Comparison of ENCODE assay signal across 8 cellular contexts in the genomic region with DNA sequence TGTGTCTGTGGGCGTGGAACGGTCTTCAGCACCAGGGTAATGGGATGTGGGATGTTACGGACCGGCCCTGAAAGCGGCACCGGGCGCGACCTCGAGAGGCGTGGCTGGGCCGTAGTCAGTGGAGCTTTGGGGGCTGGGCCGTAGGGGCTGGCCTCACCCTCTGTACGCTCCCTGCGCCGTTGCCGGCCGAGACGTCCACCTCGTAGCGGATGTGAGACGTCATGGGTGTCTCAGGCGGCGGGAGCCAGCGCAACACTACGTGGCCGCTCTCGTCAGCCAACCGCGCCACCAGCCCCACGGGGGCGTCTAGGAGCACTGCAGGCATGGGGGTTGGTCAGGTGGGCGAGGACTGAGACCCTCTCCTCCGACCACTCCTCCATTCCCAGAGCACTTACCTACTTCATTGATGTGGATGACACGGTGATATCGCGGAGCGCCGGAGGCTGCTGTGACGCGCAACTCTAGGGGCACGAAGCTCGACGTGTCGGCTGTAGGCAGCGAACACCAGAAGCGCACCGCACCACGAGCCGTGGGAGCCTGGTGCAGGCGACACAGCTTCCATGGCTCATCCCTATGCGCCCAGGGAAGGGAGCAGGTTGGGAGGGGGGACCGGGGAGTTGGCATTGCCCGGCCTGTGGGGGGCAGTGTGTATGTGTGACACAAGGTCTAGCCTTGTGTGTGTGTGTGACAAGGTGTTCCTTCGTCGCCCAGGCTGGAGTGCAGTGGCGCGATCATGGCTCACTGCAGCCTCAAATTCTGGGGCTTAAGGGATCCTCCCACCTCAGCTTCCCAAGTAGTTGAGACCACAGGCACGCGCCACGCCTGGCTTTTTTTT. TPM values are rescaled to one million over a fixed set of nuclear protein-coding genes. Genes with fewer than 3 reads are reported as not detected.
DNase-seq lines count a peak whose midpoint lies in the region; ATAC-seq, FAIRE-seq and TF ChIP-seq lines count a peak whose summit lies in the region.

No MANE protein-coding gene starts in this region.

- H3K27ac Mint-ChIP-seq in GM23338 (peak overlapping the region; percentile 99), T-helper 17 cell (peak overlapping the region; percentile 96)

- peak overlapping the region; percentile 94 for H3K4me3 Mint-ChIP-seq in GM23338
- H3K4me3 Mint-ChIP-seq in T-helper 17 cell, result peak overlapping the region; percentile 97

- BruUV-seq in K562 (replicated peaks; lab: Mats Ljungman, UMichigan), result no TSS peak

- H3K4me2 ChIP-seq in GM23338 (peak overlapping the region; percentile 92), KMS-11 (peak overlapping the region; percentile 81), K562 (ENCODE audit: insufficient read depth, low read length) (no peak overlapping the region)

- H4K20me1 ChIP-seq in GM23338 (replicated peaks; ENCODE audit: insufficient read depth), result no peaks in the 10 kb centered on the region
- no peaks in the 10 kb centered on the region for H4K20me1 ChIP-seq in KMS-11 (ENCODE audit: insufficient read depth)
- no peaks in the 10 kb centered on the region; the same call in 1 of the 2 replicates for H4K20me1 ChIP-seq in K562 (replicated peaks; ENCODE audit: control insufficient read depth, insufficient read depth, low read length)

- peak; percentile 58 for DNase-seq in GM04504 (ENCODE audit: low read depth)
- peak; percentile 96 for DNase-seq in GM23338 (ENCODE audit: low spot score)
- peak; percentile 51 to 75 (median 65) for DNase-seq in T-helper 17 cell
- DNase-seq in K562 (ENCODE audit: extremely low read depth in 1 of 4, low spot score in 3 of 4), result no peak
- peak; percentile 95 for DNase-seq in iris pigment epithelial cell (ENCODE audit: low read depth)
- DNase-seq in stimulated activated CD4-positive, alpha-beta T cell treated with anti-CD3 and anti-CD28 coated beads, Interleukin-4, amount 100 ng/mL, for 1 hour, result peak; percentile 55
- no peak for DNase-seq in NCI-H1694 treated with DMSO at 0.1 percent for 48 hours (lab: John Stamatoyannopoulos, UW)

- H3K9ac ChIP-seq in KMS-11 (peak overlapping the region; percentile 82), K562 (ENCODE audit: insufficient read depth in 1 of 2, low read depth in 2 of 2, low read length in 2 of 2) (0 out of 4 replicates have a peak overlapping the region, but pooled peaks of 1 of the 2 experiments have one; percentile 50)

- TF ChIP-seq CTCF in GM23338 (conservative IDR thresholded peaks at IDR 0.05; ENCODE audit: low read depth in 2 of 2) (peak; percentile 62 to 80), KMS-11 (conservative IDR thresholded peaks at IDR 0.05; ENCODE audit: low read depth, low read length) (peak; percentile 65), K562 (IDR thresholded peaks at IDR 0.05 in 2 of 3, conservative IDR thresholded peaks at IDR 0.05 in 1 of 3; ENCODE audit: insufficient read depth in 2 of 3, low read depth in 1 of 3, low read length in 3 of 3) (peak in 2 of 3 experiments; percentile 10 to 35; a peak in 2 of 6 replicates)

- no peak for FAIRE-seq in K562 (lab: Jason Lieb, UNC)

- H3K36me3 ChIP-seq in GM23338 (ENCODE audit: insufficient read depth) (no peaks in the 10 kb centered on the region), KMS-11 (ENCODE audit: insufficient read depth) (no peaks in the 10 kb centered on the region), K562 (ENCODE audit: control insufficient read depth, insufficient read depth, low read length) (peaks cover 44% of the 10 kb centered on the region)

- POLR2A ChIA-PET in K562 (lab: Yijun Ruan, JAX), result no interaction called here

- TF ChIP-seq POLR2A in K562 (conservative IDR thresholded peaks at IDR 0.05), result no peak

- peaks cover 21% of the 10 kb centered on the region for H3K4me1 Mint-ChIP-seq in GM23338
- peaks cover 27% of the 10 kb centered on the region for H3K4me1 Mint-ChIP-seq in T-helper 17 cell

- H3K9me3 ChIP-seq in T-helper 17 cell (ENCODE audit: control insufficient read depth, low read length, poor library complexity, severe bottlenecking) (no peaks in the 10 kb centered on the region), K562 (replicated peaks; ENCODE audit: control insufficient read depth, insufficient read depth, low read depth, low read length) (no peaks in the 10 kb centered on the region)

- ATAC-seq in GM23338 (peak; percentile 65), T-helper 17 cell (peak; percentile 55), K562 (no peak)

- in situ Hi-C loops in K562 (cut with MboI), result no loop called here

- TF ChIP-seq RAD21 in K562 (CRISPR knock-in tag; conservative IDR thresholded peaks at IDR 0.05 in 1 of 2, IDR thresholded peaks at IDR 0.05 in 1 of 2), result no peak

- H2AFZ ChIP-seq in GM23338 (peak overlapping the region; percentile 84), KMS-11 (ENCODE audit: low read depth) (peak overlapping the region; percentile 98), K562 (ENCODE audit: low read depth, low read length) (no peak overlapping the region)

- H3K9me2 ChIP-seq in GM23338 (ENCODE audit: insufficient read depth), result no peaks in the 10 kb centered on the region

- peaks cover 4% of the 10 kb centered on the region; the same call in 2 of the 3 replicates for H3K36me3 Mint-ChIP-seq in GM23338 (ENCODE audit: low read depth)
- peaks cover 2% of the 10 kb centered on the region for H3K36me3 Mint-ChIP-seq in T-helper 17 cell (ENCODE audit: low read depth)

- intact Hi-C loops in K562 (cut with micrococcal nuclease), result loop anchor here (5.0 kb wide), 2 partner anchors 89 to 101 kb away; a partner anchor contains a TSS

- peak overlapping the region; percentile 85 for H3K27ac ChIP-seq in GM23338 (ENCODE audit: low read depth)
- peak overlapping the region; percentile 92 for H3K27ac ChIP-seq in KMS-11
- no peak overlapping the region for H3K27ac ChIP-seq in K562 (ENCODE audit: extremely low read depth, low read depth, low read length)

- peaks cover 12% of the 10 kb centered on the region for H3K27me3 Mint-ChIP-seq in GM23338 (ENCODE audit: insufficient read depth, low read depth, poor library complexity)
- H3K27me3 Mint-ChIP-seq in T-helper 17 cell, result peaks cover 13% of the 10 kb centered on the region

- no peak for TF ChIP-seq EP300 in K562 (IDR thresholded peaks at IDR 0.05; ENCODE audit: low read length)

- peaks cover 3% of the 10 kb centered on the region; the same call in 1 of the 3 replicates for H3K9me3 Mint-ChIP-seq in GM23338

- peak overlapping the region; percentile 58 for H3K4me3 ChIP-seq in GM23338
- no peak overlapping the region for H3K4me3 ChIP-seq in KMS-11 (IDR thresholded peaks at IDR 0.05; ENCODE audit: insufficient read depth, low read depth, low read length)
- H3K4me3 ChIP-seq in K562, result no peak overlapping the region

- CTCF ChIA-PET in K562 (lab: Yijun Ruan, JAX; ENCODE audit: low intra/inter-chr PET ratio), result interaction anchor here (0.5 kb wide), 1 partner anchor 1413 kb away, joined by 4 read pairs; no protein-coding TSS in a partner anchor

- no peaks in the 10 kb centered on the region for H3K79me2 ChIP-seq in GM23338 (replicated peaks; ENCODE audit: insufficient read depth)
- no peaks in the 10 kb centered on the region for H3K79me2 ChIP-seq in KMS-11 (ENCODE audit: insufficient read depth, low read depth)
- H3K79me2 ChIP-seq in K562 (ENCODE audit: control insufficient read depth, insufficient read depth, low read length), result peaks cover 16% of the 10 kb centered on the region; the same call in 2 of the 3 replicates

- 95% methylated on average over 52 of the region's 60 CpGs for WGBS in K562 (ENCODE audit: insufficient coverage, low coverage, missing lambda C conversion rate)

- H3K27me3 ChIP-seq in GM23338 (ENCODE audit: insufficient read depth), result no peaks in the 10 kb centered on the region
- no peaks in the 10 kb centered on the region; the same call in 1 of the 2 replicates for H3K27me3 ChIP-seq in KMS-11 (ENCODE audit: insufficient read depth, low read depth)
- no peaks in the 10 kb centered on the region for H3K27me3 ChIP-seq in K562 (ENCODE audit: control insufficient read depth in 2 of 2, insufficient read depth in 2 of 2, low read length in 2 of 2)

- H3K9me1 ChIP-seq in K562 (ENCODE audit: control insufficient read depth, insufficient read depth, low read length), result peaks cover 3% of the 10 kb centered on the region

- H3K4me1 ChIP-seq in GM23338 (ENCODE audit: insufficient read depth) (0 out of 2 replicates have a peak, but pooled peaks cover 3% of the 10 kb centered on the region), KMS-11 (ENCODE audit: low read depth, poor library complexity, severe bottlenecking) (peaks cover 20% of the 10 kb centered on the region), K562 (replicated peaks in 1 of 2; ENCODE audit: control insufficient read depth in 2 of 2, insufficient read depth in 2 of 2, low read length in 2 of 2) (peaks cover 16 to 54% of the 10 kb centered on the region in 2 experiments)

- H3F3A ChIP-seq in GM23338 (replicated peaks; ENCODE audit: low read depth), result peaks cover 16% of the 10 kb centered on the region

RNA-seq across cellular contexts. Expression of a gene that starts 2.4 kb away (rescaled TPM):
- total RNA-seq in GM23338 (2014; rRNA removed; shearing (Covaris generic)), result 6.8 and 12.0 TPM in 2 replicates
- polyA plus RNA-seq in GM23338 (2016; fragmentation: Nextera tagmentation; extraction: Ambion mirVana), result 9.1 and 9.2 TPM in 2 replicates
- total RNA-seq in T-helper 17 cell, result 1 to 10 TPM; 7.3 to 9.9 TPM
- total RNA-seq in K562 (2011; cell fraction: chromatin; rRNA removed; ENCODE audit: low replicate concordance), result 15.0 and 49.1 TPM in 2 replicates
- 46.8 and 47.2 TPM in 2 replicates for total RNA-seq in K562 (2011; cell fraction: nucleolus; rRNA removed)
- total RNA-seq in K562 (2011; cell fraction: nucleoplasm; rRNA removed), result 28.8 and 30.8 TPM in 2 replicates
- 10.0 and 14.7 TPM in 2 replicates for total RNA-seq in K562 (2014; rRNA removed)
- 2.8 and 3.3 TPM in 2 replicates for total RNA-seq in K562 (2014; rRNA removed; fragmentation: Illumina TruSeq; extraction: Trizol)
- 5.0 and 5.2 TPM in 2 replicates for total RNA-seq in K562 (2015; rRNA removed; fragmentation: Illumina TruSeq; extraction: Trizol)
- 14.1 and 15.6 TPM in 2 replicates for total RNA-seq in K562 (2021)
- 8.7 and 9.2 TPM in 2 replicates for polyA plus RNA-seq in K562 (2011; rRNA removed)
- 7.9 and 28.0 TPM in 2 replicates for polyA plus RNA-seq in K562 (2011; cell fraction: cytosol; rRNA removed)
- 17.3 and 44.3 TPM in 2 replicates for polyA plus RNA-seq in K562 (2011; cell fraction: nucleus; rRNA removed)
- 11.3 and 13.7 TPM in 2 replicates for polyA plus RNA-seq in K562 (2012)
- polyA plus RNA-seq in K562 (2014; fragmentation: Illumina TruSeq; extraction: Trizol), result 8.5 and 8.9 TPM in 2 replicates
- 1 to 10 TPM; 1.3 TPM for polyA plus RNA-seq in K562 (2014; fragmentation: Nextera tagmentation; extraction: Ambion mirVana)
- 17.0 and 17.9 TPM in 2 replicates for polyA plus RNA-seq in K562 (2014; rRNA removed)
- 1.9 and 4.3 TPM in 2 replicates for polyA minus RNA-seq in K562 (2011; rRNA and poly(A)+ RNA removed)
- polyA minus RNA-seq in K562 (2011; cell fraction: cytosol; rRNA and poly(A)+ RNA removed), result 6.1 and 8.2 TPM in 2 replicates
- 5.2 and 6.9 TPM in 2 replicates for polyA minus RNA-seq in K562 (2011; cell fraction: nucleus; rRNA and poly(A)+ RNA removed)

RNA-seq across cellular contexts. Expression of a gene that starts 7.3 kb away (rescaled TPM):
- 2.1 and 4.1 TPM in 2 replicates for total RNA-seq in GM23338 (2014; rRNA removed; shearing (Covaris generic))
- 6.1 and 6.6 TPM in 2 replicates for polyA plus RNA-seq in GM23338 (2016; fragmentation: Nextera tagmentation; extraction: Ambion mirVana)
- total RNA-seq in T-helper 17 cell, result 1 to 10 TPM; 2.6 to 2.9 TPM
- 1.5 and 2.6 TPM in 2 replicates for total RNA-seq in K562 (2011; cell fraction: chromatin; rRNA removed; ENCODE audit: low replicate concordance)
- 2.6 and 3.5 TPM in 2 replicates for total RNA-seq in K562 (2011; cell fraction: nucleolus; rRNA removed)
- total RNA-seq in K562 (2011; cell fraction: nucleoplasm; rRNA removed), result 2.3 and 3.1 TPM in 2 replicates
- 2.8 and 3.9 TPM in 2 replicates for total RNA-seq in K562 (2014; rRNA removed)
- total RNA-seq in K562 (2014; rRNA removed; fragmentation: Illumina TruSeq; extraction: Trizol), result 0.77 and 0.80 TPM in 2 replicates
- 1.9 and 2.3 TPM in 2 replicates for total RNA-seq in K562 (2015; rRNA removed; fragmentation: Illumina TruSeq; extraction: Trizol)
- total RNA-seq in K562 (2021), result 2.5 and 3.0 TPM in 2 replicates
- polyA plus RNA-seq in K562 (2011; rRNA removed), result 1.3 and 1.8 TPM in 2 replicates
- polyA plus RNA-seq in K562 (2011; cell fraction: cytosol; rRNA removed), result 1.9 and 3.2 TPM in 2 replicates
- polyA plus RNA-seq in K562 (2011; cell fraction: nucleus; rRNA removed), result 1.2 and 1.3 TPM in 2 replicates
- polyA plus RNA-seq in K562 (2012), result 2.9 and 3.1 TPM in 2 replicates
- polyA plus RNA-seq in K562 (2014; fragmentation: Illumina TruSeq; extraction: Trizol), result 1.7 and 2.6 TPM in 2 replicates
- under 1 TPM; 0.18 to 0.73 TPM for polyA plus RNA-seq in K562 (2014; fragmentation: Nextera tagmentation; extraction: Ambion mirVana)
- 2.0 and 4.3 TPM in 2 replicates for polyA plus RNA-seq in K562 (2014; rRNA removed)
- 0.51 and 0.67 TPM in 2 replicates for polyA minus RNA-seq in K562 (2011; rRNA and poly(A)+ RNA removed)
- polyA minus RNA-seq in K562 (2011; cell fraction: cytosol; rRNA and poly(A)+ RNA removed), result 0.48 TPM in 1 of 2 replicates, not detected in the other
- 0.54 and 2.1 TPM in 2 replicates for polyA minus RNA-seq in K562 (2011; cell fraction: nucleus; rRNA and poly(A)+ RNA removed)

RNA-seq across cellular contexts. Expression of a gene that starts 26.5 kb away (rescaled TPM):
- total RNA-seq in GM23338 (2014; rRNA removed; shearing (Covaris generic)), result 5.7 and 12.0 TPM in 2 replicates
- 5.0 and 9.0 TPM in 2 replicates for polyA plus RNA-seq in GM23338 (2016; fragmentation: Nextera tagmentation; extraction: Ambion mirVana)
- 1 to 10 TPM; 7.1 to 7.5 TPM for total RNA-seq in T-helper 17 cell
- 8.1 and 27.1 TPM in 2 replicates for total RNA-seq in K562 (2011; cell fraction: chromatin; rRNA removed; ENCODE audit: low replicate concordance)
- 25.7 and 35.0 TPM in 2 replicates for total RNA-seq in K562 (2011; cell fraction: nucleolus; rRNA removed)
- total RNA-seq in K562 (2011; cell fraction: nucleoplasm; rRNA removed), result 21.9 and 29.8 TPM in 2 replicates
- 4.4 and 11.2 TPM in 2 replicates for total RNA-seq in K562 (2014; rRNA removed)
- 1.8 and 2.1 TPM in 2 replicates for total RNA-seq in K562 (2014; rRNA removed; fragmentation: Illumina TruSeq; extraction: Trizol)
- total RNA-seq in K562 (2015; rRNA removed; fragmentation: Illumina TruSeq; extraction: Trizol), result 2.6 and 3.1 TPM in 2 replicates
- 15.9 and 17.6 TPM in 2 replicates for total RNA-seq in K562 (2021)
- polyA plus RNA-seq in K562 (2011; rRNA removed), result 3.4 and 6.3 TPM in 2 replicates
- polyA plus RNA-seq in K562 (2011; cell fraction: cytosol; rRNA removed), result 5.2 and 13.0 TPM in 2 replicates
- 21.6 and 30.6 TPM in 2 replicates for polyA plus RNA-seq in K562 (2011; cell fraction: nucleus; rRNA removed)
- polyA plus RNA-seq in K562 (2012), result 16.0 and 16.8 TPM in 2 replicates
- 8.1 and 12.8 TPM in 2 replicates for polyA plus RNA-seq in K562 (2014; fragmentation: Illumina TruSeq; extraction: Trizol)
- polyA plus RNA-seq in K562 (2014; fragmentation: Nextera tagmentation; extraction: Ambion mirVana), result under 1 TPM; 0.49 TPM
- polyA plus RNA-seq in K562 (2014; rRNA removed), result 8.6 and 10.0 TPM in 2 replicates
- 1.1 and 2.5 TPM in 2 replicates for polyA minus RNA-seq in K562 (2011; rRNA and poly(A)+ RNA removed)
- 6.1 and 10.4 TPM in 2 replicates for polyA minus RNA-seq in K562 (2011; cell fraction: cytosol; rRNA and poly(A)+ RNA removed)
- 7.2 and 8.5 TPM in 2 replicates for polyA minus RNA-seq in K562 (2011; cell fraction: nucleus; rRNA and poly(A)+ RNA removed)

RNA-seq across cellular contexts. Expression of a gene that starts 35.4 kb away (rescaled TPM):
- total RNA-seq in GM23338 (2014; rRNA removed; shearing (Covaris generic)), result 3.4 and 3.5 TPM in 2 replicates
- 5.1 and 6.2 TPM in 2 replicates for polyA plus RNA-seq in GM23338 (2016; fragmentation: Nextera tagmentation; extraction: Ambion mirVana)
- total RNA-seq in T-helper 17 cell, result 10 to 100 TPM; 55.8 to 64.1 TPM
- 35.6 and 69.3 TPM in 2 replicates for total RNA-seq in K562 (2011; cell fraction: chromatin; rRNA removed; ENCODE audit: low replicate concordance)
- total RNA-seq in K562 (2011; cell fraction: nucleolus; rRNA removed), result 24.6 and 29.0 TPM in 2 replicates
- total RNA-seq in K562 (2011; cell fraction: nucleoplasm; rRNA removed), result 35.5 and 35.6 TPM in 2 replicates
- 3.6 and 3.7 TPM in 2 replicates for total RNA-seq in K562 (2014; rRNA removed)
- 3.1 and 3.9 TPM in 2 replicates for total RNA-seq in K562 (2014; rRNA removed; fragmentation: Illumina TruSeq; extraction: Trizol)
- 3.9 and 4.7 TPM in 2 replicates for total RNA-seq in K562 (2015; rRNA removed; fragmentation: Illumina TruSeq; extraction: Trizol)
- 5.9 and 7.6 TPM in 2 replicates for total RNA-seq in K562 (2021)
- polyA plus RNA-seq in K562 (2011; rRNA removed), result 6.8 and 9.4 TPM in 2 replicates
- 5.8 and 5.9 TPM in 2 replicates for polyA plus RNA-seq in K562 (2011; cell fraction: cytosol; rRNA removed)
- polyA plus RNA-seq in K562 (2011; cell fraction: nucleus; rRNA removed), result 52.3 and 65.7 TPM in 2 replicates
- 13.1 and 29.9 TPM in 2 replicates for polyA plus RNA-seq in K562 (2012)
- 8.9 and 10.1 TPM in 2 replicates for polyA plus RNA-seq in K562 (2014; fragmentation: Illumina TruSeq; extraction: Trizol)
- 1 to 10 TPM in 1 of 2 experiments, under 1 TPM in 1; 0.68 to 2.5 TPM for polyA plus RNA-seq in K562 (2014; fragmentation: Nextera tagmentation; extraction: Ambion mirVana)
- 6.8 and 8.6 TPM in 2 replicates for polyA plus RNA-seq in K562 (2014; rRNA removed)
- polyA minus RNA-seq in K562 (2011; rRNA and poly(A)+ RNA removed), result 2.1 and 3.3 TPM in 2 replicates
- not detected in 2 replicates for polyA minus RNA-seq in K562 (2011; cell fraction: cytosol; rRNA and poly(A)+ RNA removed)
- polyA minus RNA-seq in K562 (2011; cell fraction: nucleus; rRNA and poly(A)+ RNA removed), result 14.4 and 14.7 TPM in 2 replicates

RNA-seq across cellular contexts. Expression of a gene that starts 35.7 kb away (rescaled TPM):
- 223 and 293 TPM in 2 replicates for total RNA-seq in GM23338 (2014; rRNA removed; shearing (Covaris generic))
- polyA plus RNA-seq in GM23338 (2016; fragmentation: Nextera tagmentation; extraction: Ambion mirVana) (114 and 123 TPM in 2 replicates), K562 (2011; rRNA removed) (57.7 and 68.8 TPM in 2 replicates), K562 (2014; fragmentation: Illumina TruSeq; extraction: Trizol) (72.6 and 73.2 TPM in 2 replicates), K562 (2014; fragmentation: Nextera tagmentation; extraction: Ambion mirVana) (10 to 100 TPM; 21.3 to 27.3 TPM), K562 (2014; rRNA removed) (81.5 and 83.8 TPM in 2 replicates)
- total RNA-seq in T-helper 17 cell (10 to 100 TPM; 15.3 to 21.9 TPM), K562 (2014; rRNA removed) (63.3 and 68.9 TPM in 2 replicates), K562 (2014; rRNA removed; fragmentation: Illumina TruSeq; extraction: Trizol) (21.2 and 26.1 TPM in 2 replicates), K562 (2015; rRNA removed; fragmentation: Illumina TruSeq; extraction: Trizol) (32.0 and 33.7 TPM in 2 replicates), K562 (2021) (44.1 and 45.6 TPM in 2 replicates)
- 24.9 and 71.9 TPM in 2 replicates for total RNA-seq in K562 (2011; cell fraction: chromatin; rRNA removed; ENCODE audit: low replicate concordance)
- 125 and 126 TPM in 2 replicates for total RNA-seq in K562 (2011; cell fraction: nucleolus; rRNA removed)
- total RNA-seq in K562 (2011; cell fraction: nucleoplasm; rRNA removed), result 67.8 and 77.4 TPM in 2 replicates
- polyA plus RNA-seq in K562 (2011; cell fraction: cytosol; rRNA removed), result 179 and 221 TPM in 2 replicates
- 92.4 and 97.3 TPM in 2 replicates for polyA plus RNA-seq in K562 (2011; cell fraction: nucleus; rRNA removed)
- polyA plus RNA-seq in K562 (2012), result 57.1 and 57.4 TPM in 2 replicates
- polyA minus RNA-seq in K562 (2011; rRNA and poly(A)+ RNA removed), result 30.4 and 35.1 TPM in 2 replicates
- polyA minus RNA-seq in K562 (2011; cell fraction: cytosol; rRNA and poly(A)+ RNA removed), result 26.4 and 28.5 TPM in 2 replicates
- 4.7 and 11.6 TPM in 2 replicates for polyA minus RNA-seq in K562 (2011; cell fraction: nucleus; rRNA and poly(A)+ RNA removed)

Comparison
In these comparisons a context has a peak if more than half of its experiments do, and no peak if none do; other contexts are left out.
1. DNase-seq: peak in GM04504 (single experiment), GM23338 (single experiment), T-helper 17 cell (3 of 3), iris pigment epithelial cell (single experiment) and stimulated activated CD4-positive, alpha-beta T cell treated with anti-CD3 and anti-CD28 coated beads, Interleukin-4, amount 100 ng/mL, for 1 hour (single experiment); none in K562 (0 of 4) and NCI-H1694 treated with DMSO at 0.1 percent for 48 hours (single experiment).
2. Peak in every context shown above with its lines, with median percentiles within 50 percentile points of each other: CTCF ChIP-seq.